Comparison of ENCODE assay signal across 12 cellular contexts in genomic region chr6:119067091-119067490, GRCh38. TPM values are rescaled to one million over a fixed set of nuclear protein-coding genes. Genes with fewer than 3 reads are reported as not detected.
A peak's percentile ranks its signal among the peaks of the same experiment; 100 is the strongest.
DNase-seq lines count a peak whose midpoint lies in the region; ATAC-seq, FAIRE-seq and TF ChIP-seq lines count a peak whose summit lies in the region.
"Had no signal": no experiment of that assay in that cellular context is flagged by ENCODE, and none has a peak within 500 bp of the region (broad histone marks: within the 10 kb centered on the region; RNA-seq: fewer than 3 reads in every experiment).

No MANE protein-coding gene starts in this region.

- peaks cover 15% of the 10 kb centered on the region; the same call in 2 of the 3 replicates for H3K79me2 ChIP-seq in K562 (ENCODE audit: control insufficient read depth, insufficient read depth, low read length)

- H3K9me3 ChIP-seq in K562 (replicated peaks; ENCODE audit: control insufficient read depth, insufficient read depth, low read depth, low read length) (no peaks in the 10 kb centered on the region), gastroesophageal sphincter (no peaks in the 10 kb centered on the region)
- H3K9me3 ChIP-seq: BLaER1 treated with 17β-estradiol and CSF1 and Interleukin-3, amounts not matched to agents 10 nM and 100 nM had no signal

- peak; percentile 5 for DNase-seq in NCI-H1436 (lab: John Stamatoyannopoulos, UW)
- no peak for DNase-seq in NCI-H1436 treated with DMSO at 0.1 percent for 48 hours (lab: John Stamatoyannopoulos, UW)
- DNase-seq in NCI-H146 treated with DMSO at 0.1 percent for 48 hours (lab: John Stamatoyannopoulos, UW; ENCODE audit: unreplicated experiment) = peak; percentile 51
- peak in 2 of 4 experiments; percentile 63 to 64 for DNase-seq in K562 (ENCODE audit: extremely low read depth in 1 of 4, low spot score in 3 of 4)
- no peak for DNase-seq in medulla oblongata (ENCODE audit: extremely low spot score)
- DNase-seq: 8988T; CD4-positive, CD25-positive, alpha-beta regulatory T cell; DMS 273 treated with DMSO at 0.1 percent for 48 hours; HCEC 1CT had no signal

- TF ChIP-seq RAD21 in K562 (CRISPR knock-in tag; conservative IDR thresholded peaks at IDR 0.05 in 1 of 2, IDR thresholded peaks at IDR 0.05 in 1 of 2) = no peak

- H3K27me3 ChIP-seq in K562 (ENCODE audit: control insufficient read depth in 2 of 2, insufficient read depth in 2 of 2, low read length in 2 of 2) (no peaks in the 10 kb centered on the region), gastroesophageal sphincter (no peaks in the 10 kb centered on the region)
- H3K27me3 ChIP-seq: BLaER1 treated with 17β-estradiol and CSF1 and Interleukin-3, amounts not matched to agents 10 nM and 100 nM had no signal

- H3K4me2 ChIP-seq in K562 (ENCODE audit: insufficient read depth, low read length) = peak overlapping the region; percentile 48; the same call in 1 of the 2 replicates
- H3K4me2 ChIP-seq: BLaER1 treated with 17β-estradiol and CSF1 and Interleukin-3, amounts not matched to agents 10 nM and 100 nM had no signal

- intact Hi-C loops in K562 (cut with micrococcal nuclease) = no loop called here

- H3K9ac ChIP-seq in K562 (ENCODE audit: insufficient read depth in 1 of 2, low read depth in 2 of 2, low read length in 2 of 2) = peak overlapping the region in 1 of 2 experiments; percentile 41; a peak in 2 of 4 replicates
- H3K9ac ChIP-seq: BLaER1 treated with 17β-estradiol and CSF1 and Interleukin-3, amounts not matched to agents 10 nM and 100 nM had no signal

- TF ChIP-seq POLR2A in K562 (conservative IDR thresholded peaks at IDR 0.05) (no peak), gastroesophageal sphincter (IDR thresholded peaks at IDR 0.05) (no peak)

- no peaks in the 10 kb centered on the region for H3K9me1 ChIP-seq in K562 (ENCODE audit: control insufficient read depth, insufficient read depth, low read length)

- H3K4me3 ChIP-seq in K562 = no peak overlapping the region
- H3K4me3 ChIP-seq in gastroesophageal sphincter = no peak overlapping the region
- H3K4me3 ChIP-seq: BLaER1 treated with 17β-estradiol and CSF1 and Interleukin-3, amounts not matched to agents 10 nM and 100 nM had no signal

- H3K4me1 ChIP-seq in K562 (replicated peaks in 1 of 2; ENCODE audit: control insufficient read depth in 2 of 2, insufficient read depth in 2 of 2, low read length in 2 of 2) (peaks cover 3 to 21% of the 10 kb centered on the region in 2 experiments; a peak in 4 of 5 replicates), gastroesophageal sphincter (peaks cover 0 to 6% (median 0%) of the 10 kb centered on the region in 3 donors)
- H3K4me1 ChIP-seq: BLaER1 treated with 17β-estradiol and CSF1 and Interleukin-3, amounts not matched to agents 10 nM and 100 nM had no signal

- H3K36me3 ChIP-seq in K562 (ENCODE audit: control insufficient read depth, insufficient read depth, low read length) = no peaks in the 10 kb centered on the region
- H3K36me3 ChIP-seq in gastroesophageal sphincter = no peaks in the 10 kb centered on the region
- H3K36me3 ChIP-seq: BLaER1 treated with 17β-estradiol and CSF1 and Interleukin-3, amounts not matched to agents 10 nM and 100 nM had no signal

- H4K20me1 ChIP-seq in K562 (replicated peaks; ENCODE audit: control insufficient read depth, insufficient read depth, low read length) = no peaks in the 10 kb centered on the region
- H4K20me1 ChIP-seq: BLaER1 treated with 17β-estradiol and CSF1 and Interleukin-3, amounts not matched to agents 10 nM and 100 nM had no signal

- peak overlapping the region; percentile 48 for H3K27ac ChIP-seq in K562 (ENCODE audit: extremely low read depth, low read depth, low read length)
- no peak overlapping the region for H3K27ac ChIP-seq in gastroesophageal sphincter
- H3K27ac ChIP-seq: BLaER1 treated with 17β-estradiol and CSF1 and Interleukin-3, amounts not matched to agents 10 nM and 100 nM had no signal

- TF ChIP-seq EP300 in K562 (IDR thresholded peaks at IDR 0.05; ENCODE audit: low read length) (0 out of 2 replicates have a peak, but pooled peaks have one; percentile 15), gastroesophageal sphincter (IDR thresholded peaks at IDR 0.05) (no peak)

- ATAC-seq in K562 (peak; percentile 79), gastroesophageal sphincter (no peak), GM18870 (IDR thresholded peaks at IDR 0.05; ENCODE audit: unreplicated experiment) (no peak)

- no peak for TF ChIP-seq CTCF in K562 (IDR thresholded peaks at IDR 0.05 in 2 of 3, conservative IDR thresholded peaks at IDR 0.05 in 1 of 3; ENCODE audit: insufficient read depth in 2 of 3, low read depth in 1 of 3, low read length in 3 of 3)
- TF ChIP-seq CTCF in gastroesophageal sphincter (IDR thresholded peaks at IDR 0.05) = no peak

- in situ Hi-C loops in K562 (cut with MboI) = no loop called here

- BruUV-seq in K562 (replicated peaks; lab: Mats Ljungman, UMichigan) = no TSS peak

- CTCF ChIA-PET in K562 (lab: Yijun Ruan, JAX; ENCODE audit: low intra/inter-chr PET ratio) = no interaction called here

- POLR2A ChIA-PET in K562 (lab: Yijun Ruan, JAX) = interaction anchor here (1.5 kb wide), 1 partner anchor 11 kb away, joined by 6 read pairs; the partner anchor contains the start of gene FAM184A

- FAIRE-seq in K562 (lab: Jason Lieb, UNC) = peak; percentile 19

- H2AFZ ChIP-seq in K562 (ENCODE audit: low read depth, low read length) = 0 out of 2 replicates have a peak overlapping the region, but pooled peaks have one; percentile 43

TF ChIP-seq in K562, 482 proteins besides CTCF, POLR2A, EP300 and RAD21 (continues in another document):
- TF ChIP-seq EWSR1 (IDR thresholded peaks at IDR 0.05; ENCODE audit: borderline replicate concordance, low read depth, partially characterized antibody) (no peak), ZNF184 (CRISPR knock-in tag; IDR thresholded peaks at IDR 0.05) (no peak), POLR2AphosphoS5 (IDR thresholded peaks at IDR 0.05; ENCODE audit: control insufficient read depth, insufficient read depth, low read depth, low read length) (0 out of 2 replicates have a peak, but pooled peaks have one; percentile 24), HDAC6 (IDR thresholded peaks at IDR 0.05; ENCODE audit: low read depth, low read length) (no peak), SMARCE1 (IDR thresholded peaks at IDR 0.05) (peak; percentile 49; the same call in 1 of the 2 replicates), FOXK2 (conservative IDR thresholded peaks at IDR 0.05 in 1 of 2, IDR thresholded peaks at IDR 0.05 in 1 of 2; ENCODE audit: low read depth in 2 of 2) (peak; percentile 49 to 75; a peak in 3 of 4 replicates), SIN3A (IDR thresholded peaks at IDR 0.05; ENCODE audit: borderline replicate concordance in 2 of 2, control insufficient read depth in 1 of 2, low read depth in 2 of 2, low read length in 2 of 2) (no peak), NCOR1 (IDR thresholded peaks at IDR 0.05) (peak; percentile 44; the same call in 1 of the 2 replicates), DPF2 (IDR thresholded peaks at IDR 0.05) (peak; percentile 68), RBM25 (IDR thresholded peaks at IDR 0.05; ENCODE audit: low read depth, low read length, severe bottlenecking) (no peak), HNRNPL (IDR thresholded peaks at IDR 0.05; ENCODE audit: low read depth, low read length) (no peak), TCF3 (CRISPR knock-in tag; IDR thresholded peaks at IDR 0.05) (peak; percentile 64), RCOR1 (IDR thresholded peaks at IDR 0.05; ENCODE audit: borderline replicate concordance in 1 of 2, low read depth in 2 of 2, low read length in 2 of 2) (0 out of 4 replicates have a peak, but pooled peaks of 1 of the 2 experiments have one; percentile 24), MXI1 (IDR thresholded peaks at IDR 0.05; ENCODE audit: low read depth, low read length) (no peak), TRIM24 (IDR thresholded peaks at IDR 0.05) (peak in 1 of 2 experiments; percentile 38; a peak in 1 of 4 replicates), NFE2 (IDR thresholded peaks at IDR 0.05; ENCODE audit: low read depth) (peak; percentile 10; the same call in 1 of the 2 replicates), ZFX (CRISPR knock-in tag; IDR thresholded peaks at IDR 0.05) (peak; percentile 48), SMAD3 (CRISPR knock-in tag; conservative IDR thresholded peaks at IDR 0.05) (no peak), TAL1 (IDR thresholded peaks at IDR 0.05) (peak; percentile 40; the same call in 1 of the 2 replicates), RBFOX2 (IDR thresholded peaks at IDR 0.05; ENCODE audit: low read depth, low read length) (no peak), FOXJ2 (tag; IDR thresholded peaks at IDR 0.05) (no peak)

RNA-seq across cellular contexts. Expression of gene FAM184A, which starts 11.4 kb away (rescaled TPM):
- total RNA-seq in K562 (2011; cell fraction: chromatin; rRNA removed; ENCODE audit: low replicate concordance) = 4.1 and 23.9 TPM in 2 replicates
- 2.7 and 4.9 TPM in 2 replicates for total RNA-seq in K562 (2011; cell fraction: nucleolus; rRNA removed)
- 8.4 and 13.0 TPM in 2 replicates for total RNA-seq in K562 (2011; cell fraction: nucleoplasm; rRNA removed)
- 7.8 and 8.4 TPM in 2 replicates for total RNA-seq in K562 (2014; rRNA removed)
- 16.8 and 18.7 TPM in 2 replicates for total RNA-seq in K562 (2014; rRNA removed; fragmentation: Illumina TruSeq; extraction: Trizol)
- total RNA-seq in K562 (2015; rRNA removed; fragmentation: Illumina TruSeq; extraction: Trizol) = 15.1 and 15.7 TPM in 2 replicates
- 9.5 and 13.6 TPM in 2 replicates for total RNA-seq in K562 (2021)
- polyA plus RNA-seq in K562 (2011; rRNA removed) = 10.7 and 13.1 TPM in 2 replicates
- polyA plus RNA-seq in K562 (2011; cell fraction: cytosol; rRNA removed) = 1.9 and 4.1 TPM in 2 replicates
- 13.8 and 14.7 TPM in 2 replicates for polyA plus RNA-seq in K562 (2011; cell fraction: nucleus; rRNA removed)
- 6.3 and 8.8 TPM in 2 replicates for polyA plus RNA-seq in K562 (2012)
- 11.2 and 15.1 TPM in 2 replicates for polyA plus RNA-seq in K562 (2014; fragmentation: Illumina TruSeq; extraction: Trizol)
- polyA plus RNA-seq in K562 (2014; fragmentation: Nextera tagmentation; extraction: Ambion mirVana) = 1 to 10 TPM; 6.4 to 9.3 TPM
- 9.9 and 10.1 TPM in 2 replicates for polyA plus RNA-seq in K562 (2014; rRNA removed)
- polyA minus RNA-seq in K562 (2011; rRNA and poly(A)+ RNA removed) = 10.7 and 12.1 TPM in 2 replicates
- 3.3 and 6.6 TPM in 2 replicates for polyA minus RNA-seq in K562 (2011; cell fraction: cytosol; rRNA and poly(A)+ RNA removed)
- 13.3 and 16.1 TPM in 2 replicates for polyA minus RNA-seq in K562 (2011; cell fraction: nucleus; rRNA and poly(A)+ RNA removed)
- total RNA-seq in gastroesophageal sphincter = 10 to 100 TPM in 2 of 4 donors, 1 to 10 TPM in 2; 7.5 to 25.5 (median 10.3) TPM

Comparison
In these comparisons a context has a peak if more than half of its experiments do, and no peak if none do; other contexts are left out.
1. DNase-seq: peak in NCI-H1436 (single experiment) and NCI-H146 treated with DMSO at 0.1 percent for 48 hours (single experiment); none in NCI-H1436 treated with DMSO at 0.1 percent for 48 hours (single experiment) and medulla oblongata (single experiment).